24 cellular contexts compared by ENCODE assay signal in the genomic region with DNA sequence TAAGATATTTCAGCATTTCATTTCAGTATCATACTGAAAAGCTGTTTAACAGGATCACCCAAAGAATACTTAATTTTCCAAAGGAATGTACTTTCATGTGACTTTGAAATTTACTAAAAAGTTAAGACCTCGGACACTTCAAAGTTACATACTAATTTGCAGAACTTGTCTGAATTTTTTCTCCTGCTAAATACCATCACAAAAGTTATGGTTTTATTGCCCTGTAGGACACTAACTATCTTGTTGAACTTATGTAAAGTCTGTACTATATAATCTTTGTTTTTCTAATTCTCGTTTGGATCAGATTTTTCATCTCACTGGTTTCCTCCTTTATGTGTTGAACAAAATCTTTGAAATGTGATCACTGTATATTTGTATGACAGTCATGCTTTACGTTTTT. TPM values are rescaled to one million over a fixed set of nuclear protein-coding genes. Genes with fewer than 3 reads are reported as not detected.
DNase-seq lines count a peak whose midpoint lies in the region; ATAC-seq and TF ChIP-seq lines count a peak whose summit lies in the region.
"Had no signal": no experiment of that assay in that cellular context is flagged by ENCODE, and none has a peak within 500 bp of the region (broad histone marks: within the 10 kb centered on the region; RNA-seq: fewer than 3 reads in every experiment).

No MANE protein-coding gene starts in this region.

- peaks cover 33 to 38% of the 10 kb centered on the region in 2 experiments for H3K4me1 Mint-ChIP-seq in H9
- peaks cover 54% of the 10 kb centered on the region for H3K4me1 Mint-ChIP-seq in WTC11
- peaks cover 29% of the 10 kb centered on the region for H3K4me1 Mint-ChIP-seq in neural crest cell
- H3K4me1 Mint-ChIP-seq: CD14-positive monocyte; CD8-positive, alpha-beta memory T cell had no signal

- CTCF ChIA-PET in WTC11 (lab: Charles Lee) (no interaction called here), mammary epithelial cell (lab: Charles Lee; ENCODE audit: low non-redundant PET) (no interaction called here)

- ATAC-seq in WTC11 = no peak
- ATAC-seq in activated naive CD4-positive, alpha-beta T cell treated with anti-CD3 and anti-CD28 coated beads, Interleukin-2, amount 50 U/mL, for 72 hours = no peak
- ATAC-seq in HG02678 (IDR thresholded peaks at IDR 0.05; ENCODE audit: unreplicated experiment) = no peak
- ATAC-seq: A549, GM12878 had no signal

- H3K27me3 Mint-ChIP-seq in H9 (ENCODE audit: low read depth) = no peaks in the 10 kb centered on the region
- no peaks in the 10 kb centered on the region for H3K27me3 Mint-ChIP-seq in WTC11 (ENCODE audit: low read depth)
- H3K27me3 Mint-ChIP-seq in neural crest cell (ENCODE audit: low read depth) = no peaks in the 10 kb centered on the region
- H3K27me3 Mint-ChIP-seq: CD4-positive, alpha-beta T cell; CD8-positive, alpha-beta memory T cell had no signal

- peaks cover 4% of the 10 kb centered on the region for H3K23me2 ChIP-seq in H9 (ENCODE audit: insufficient read length, low read depth, low read length, poor library complexity, severe bottlenecking)

- no peak overlapping the region for H2BK5ac ChIP-seq in H9 (ENCODE audit: insufficient read length, low read length)

- TF ChIP-seq CTCF in H9 (conservative IDR thresholded peaks at IDR 0.05) (no peak), WTC11 (IDR thresholded peaks at IDR 0.05) (no peak), neural crest cell (conservative IDR thresholded peaks at IDR 0.05) (no peak), mammary epithelial cell (conservative IDR thresholded peaks at IDR 0.05 in 1 of 2, IDR thresholded peaks at IDR 0.05 in 1 of 2; ENCODE audit: extremely low read depth in 1 of 2, insufficient read depth in 1 of 2, low read depth in 1 of 2, low read length in 2 of 2) (no peak)

- H3K79me2 ChIP-seq in H9 (ENCODE audit: insufficient read depth, low read length) = peaks cover 16% of the 10 kb centered on the region; the same call in 1 of the 2 replicates
- H3K79me2 ChIP-seq in mammary epithelial cell (ENCODE audit: insufficient read depth, low read length) = no peaks in the 10 kb centered on the region

- no peak overlapping the region for H2BK15ac ChIP-seq in H9 (ENCODE audit: low read depth, low read length)

- H3K36me3 ChIP-seq in HUES6 (ENCODE audit: control insufficient read depth, insufficient read depth, low read length) = peaks cover 98% of the 10 kb centered on the region
- H3K36me3 ChIP-seq in mammary epithelial cell (ENCODE audit: insufficient read depth, low read length) = no peaks in the 10 kb centered on the region
- H3K36me3 ChIP-seq: BE2C; BLaER1 treated with 17β-estradiol and CSF1 and Interleukin-3, amounts not matched to agents 10 nM and 100 nM had no signal

- H3K4me1 ChIP-seq in H9 (ENCODE audit: insufficient read depth, low read length) (no peaks in the 10 kb centered on the region), HUES6 (ENCODE audit: control insufficient read depth, insufficient read depth, low read length) (peaks cover 15% of the 10 kb centered on the region), mammary epithelial cell (ENCODE audit: insufficient read depth, low read length) (no peaks in the 10 kb centered on the region)
- H3K4me1 ChIP-seq: A549; BE2C; BLaER1 treated with 17β-estradiol and CSF1 and Interleukin-3, amounts not matched to agents 10 nM and 100 nM had no signal

- WGBS in H9 (ENCODE audit: extremely low coverage, insufficient read length, low lambda C conversion rate) = no CpG with 5 or more reads among the region's 3 CpGs
- 80% methylated on average over 3 of the region's 3 CpGs for WGBS in mammary epithelial cell (ENCODE audit: low coverage, missing lambda C conversion rate)

- H3K14ac ChIP-seq in H9 (ENCODE audit: insufficient read depth, low read length) = no peak overlapping the region

- H3K18ac ChIP-seq in H9 (ENCODE audit: insufficient read length, low read depth, low read length) = no peak overlapping the region

- no peak overlapping the region for H4K91ac ChIP-seq in H9 (ENCODE audit: insufficient read length, low read depth, low read length)

- H2BK20ac ChIP-seq in H9 (ENCODE audit: low read depth, low read length, poor library complexity, severe bottlenecking) = no peak overlapping the region

- no peak overlapping the region for H2AK5ac ChIP-seq in H9 (ENCODE audit: insufficient read length, low read length)

- H3K4me3 ChIP-seq in HUES6 (ENCODE audit: low read depth, low read length) = peak overlapping the region; percentile 10; the same call in 1 of the 2 replicates
- no peak overlapping the region for H3K4me3 ChIP-seq in mammary epithelial cell (replicated peaks in 1 of 3; ENCODE audit: insufficient read depth in 1 of 3, low read depth in 2 of 3, low read length in 3 of 3)
- H3K4me3 ChIP-seq: A549; BLaER1 treated with 17β-estradiol and CSF1 and Interleukin-3, amounts not matched to agents 10 nM and 100 nM; GM12878; GM23248 had no signal

- no peak overlapping the region for H3K9ac ChIP-seq in H9 (ENCODE audit: extremely low read depth, insufficient read length, low read length)
- H3K9ac ChIP-seq in HUES6 (ENCODE audit: low read length) = no peak overlapping the region
- no peak overlapping the region for H3K9ac ChIP-seq in mammary epithelial cell (ENCODE audit: insufficient read depth, low read length)
- H3K9ac ChIP-seq: BLaER1 treated with 17β-estradiol and CSF1 and Interleukin-3, amounts not matched to agents 10 nM and 100 nM; GM23248 had no signal

- BruUV-seq in mammary epithelial cell (replicated peaks; lab: Mats Ljungman, UMichigan) = no TSS peak

- H3K56ac ChIP-seq in H9 (ENCODE audit: insufficient read length, low read depth, low read length) = no peak overlapping the region

- intact Hi-C loops in mammary epithelial cell (cut with micrococcal nuclease) = no loop called here

- H2BK120ac ChIP-seq in H9 (ENCODE audit: low read depth, low read length, poor library complexity, severe bottlenecking) = no peak overlapping the region

- H4K20me1 ChIP-seq in H9 (ENCODE audit: control insufficient read depth, insufficient read depth, insufficient read length) (no peaks in the 10 kb centered on the region), mammary epithelial cell (ENCODE audit: insufficient read depth, low read length) (no peaks in the 10 kb centered on the region)
- H4K20me1 ChIP-seq: BLaER1 treated with 17β-estradiol and CSF1 and Interleukin-3, amounts not matched to agents 10 nM and 100 nM had no signal

- H4K5ac ChIP-seq in H9 (ENCODE audit: insufficient read length, low read depth, low read length) = no peak overlapping the region

- H3K9me3 Mint-ChIP-seq in H9 (peaks cover 7 to 9% of the 10 kb centered on the region in 2 experiments; a peak in 4 of 5 replicates), WTC11 (peaks cover 3% of the 10 kb centered on the region; the same call in 1 of the 2 replicates), neural crest cell (no peaks in the 10 kb centered on the region)
- peaks cover 6 to 14% of the 10 kb centered on the region in 2 donors for H3K9me3 Mint-ChIP-seq in activated naive CD4-positive, alpha-beta T cell treated with anti-CD3 and anti-CD28 coated beads, Interleukin-2, amount 50 U/mL, for 72 hours

- dilution Hi-C loops in mammary epithelial cell (cut with HindIII; ENCODE audit: low sequenced_read_pairs) = no loop called here

- peaks cover 80 to 93% (median 86%) of the 10 kb centered on the region in 3 experiments for H3K36me3 Mint-ChIP-seq in H9 (ENCODE audit: insufficient read depth in 1 of 3, low read depth in 3 of 3)
- H3K36me3 Mint-ChIP-seq in WTC11 = peaks cover 51% of the 10 kb centered on the region
- no peaks in the 10 kb centered on the region for H3K36me3 Mint-ChIP-seq in neural crest cell (ENCODE audit: low read depth)
- no peaks in the 10 kb centered on the region for H3K36me3 Mint-ChIP-seq in activated naive CD4-positive, alpha-beta T cell treated with anti-CD3 and anti-CD28 coated beads, Interleukin-2, amount 50 U/mL, for 72 hours
- H3K36me3 Mint-ChIP-seq: CD14-positive monocyte; CD8-positive, alpha-beta memory T cell had no signal

- no peak overlapping the region for H3T11ph ChIP-seq in H9 (ENCODE audit: low read length)

- H3K79me1 ChIP-seq in H9 (ENCODE audit: insufficient read depth, low read depth, low read length, poor library complexity, severe bottlenecking) = peaks cover 3% of the 10 kb centered on the region

- no peak overlapping the region for H3K4me2 ChIP-seq in H9 (ENCODE audit: insufficient read depth, insufficient read length, low read length)
- no peak overlapping the region for H3K4me2 ChIP-seq in mammary epithelial cell (ENCODE audit: insufficient read depth, low read depth, low read length)
- H3K4me2 ChIP-seq: A549; BLaER1 treated with 17β-estradiol and CSF1 and Interleukin-3, amounts not matched to agents 10 nM and 100 nM had no signal

- DNase-seq in H9 = no peak
- no peak for DNase-seq in WTC11 (ENCODE audit: low spot score)
- DNase-seq in neural crest cell (ENCODE audit: low read depth, low spot score) = no peak
- no peak for DNase-seq in epidermal melanocyte (ENCODE audit: insufficient read length, low spot score)
- DNase-seq in activated naive CD4-positive, alpha-beta T cell treated with anti-CD3 and anti-CD28 coated beads, Interleukin-2, amount 50 U/mL, for 72 hours (ENCODE audit: low spot score in 2 of 2) = no peak
- DNase-seq in mammary epithelial cell = no peak
- DNase-seq: 8988T; ACHN; AML-193; BE2C; CD4-positive, alpha-beta T cell; CD8-positive, alpha-beta memory T cell; DMS 273 treated with DMSO at 0.1 percent for 48 hours; DMS79; EL; GDM1; GM23248; HCEC 1CT had no signal

- no peak overlapping the region for H2BK12ac ChIP-seq in H9 (ENCODE audit: insufficient read length, low read depth, low read length)

- H3K27ac ChIP-seq in H9 (ENCODE audit: insufficient read length, low read depth, low read length) = no peak overlapping the region
- H3K27ac ChIP-seq in HUES6 (ENCODE audit: low read depth, low read length) = no peak overlapping the region
- no peak overlapping the region for H3K27ac ChIP-seq in mammary epithelial cell (ENCODE audit: insufficient read depth, low read depth, low read length)
- H3K27ac ChIP-seq: A549; BLaER1 treated with 17β-estradiol and CSF1 and Interleukin-3, amounts not matched to agents 10 nM and 100 nM; GM23248 had no signal

- no peaks in the 10 kb centered on the region for H3K27me3 ChIP-seq in H9 (ENCODE audit: insufficient read depth, low read length)
- no peaks in the 10 kb centered on the region for H3K27me3 ChIP-seq in HUES6 (ENCODE audit: control insufficient read depth, insufficient read depth, low read length)
- no peaks in the 10 kb centered on the region for H3K27me3 ChIP-seq in mammary epithelial cell (ENCODE audit: insufficient read depth, low read length)
- H3K27me3 ChIP-seq: BE2C; BLaER1 treated with 17β-estradiol and CSF1 and Interleukin-3, amounts not matched to agents 10 nM and 100 nM had no signal

- in situ Hi-C loops in mammary epithelial cell (cut with MboI; ENCODE audit: low sequenced_read_pairs in 2 of 2) = no loop called here

- H3K4me3 Mint-ChIP-seq in H9 (no peak overlapping the region), WTC11 (peak overlapping the region; percentile 51), neural crest cell (no peak overlapping the region)
- H3K4me3 Mint-ChIP-seq: CD14-positive monocyte; CD4-positive, alpha-beta T cell; CD8-positive, alpha-beta memory T cell had no signal

- H2AFZ ChIP-seq in H9 (ENCODE audit: low read length) = no peak overlapping the region
- no peak overlapping the region for H2AFZ ChIP-seq in mammary epithelial cell (ENCODE audit: low read depth, low read length)
- H2AFZ ChIP-seq: GM23248 had no signal

- H3K27ac Mint-ChIP-seq in H9 = peak overlapping the region in 2 of 3 experiments; percentile 9 to 93; a peak in 2 of 7 replicates
- peak overlapping the region; percentile 87 for H3K27ac Mint-ChIP-seq in WTC11
- H3K27ac Mint-ChIP-seq in neural crest cell (ENCODE audit: unreplicated experiment) = peak overlapping the region; percentile 28
- no peak overlapping the region for H3K27ac Mint-ChIP-seq in activated naive CD4-positive, alpha-beta T cell treated with anti-CD3 and anti-CD28 coated beads, Interleukin-2, amount 50 U/mL, for 72 hours
- H3K27ac Mint-ChIP-seq: CD14-positive monocyte; CD4-positive, alpha-beta T cell; CD8-positive, alpha-beta memory T cell had no signal

- H4K8ac ChIP-seq in H9 (replicated peaks; ENCODE audit: insufficient read length, low read depth, low read length) = no peak overlapping the region

- no peak overlapping the region for H3K4ac ChIP-seq in H9 (ENCODE audit: low read depth, low read length)

- POLR2A ChIA-PET in WTC11 (lab: Charles Lee) = no interaction called here

- no peaks in the 10 kb centered on the region for H3K9me3 ChIP-seq in H9 (ENCODE audit: control insufficient read depth, low read depth, low read length)
- no peaks in the 10 kb centered on the region for H3K9me3 ChIP-seq in HUES6 (ENCODE audit: control insufficient read depth, insufficient read depth, low read depth, low read length)
- H3K9me3 ChIP-seq in mammary epithelial cell (replicated peaks; ENCODE audit: insufficient read depth, low read length) = no peaks in the 10 kb centered on the region
- H3K9me3 ChIP-seq: A549; BE2C; BLaER1 treated with 17β-estradiol and CSF1 and Interleukin-3, amounts not matched to agents 10 nM and 100 nM had no signal

- no peak overlapping the region for H3K23ac ChIP-seq in H9 (ENCODE audit: insufficient read length, low read depth, low read length)

RNA-seq across cellular contexts. Expression of a gene that starts 37.2 kb away (rescaled TPM):
- total RNA-seq in H9 (2021) = 19.4 and 21.8 TPM in 2 replicates
- 24.6 to 26.8 TPM (median 25.5 TPM) in 3 replicates for total RNA-seq in WTC11 (2021)
- total RNA-seq in neural crest cell = 1.3 TPM in 2 replicates
- total RNA-seq in activated naive CD4-positive, alpha-beta T cell treated with anti-CD3 and anti-CD28 coated beads, Interleukin-2, amount 50 U/mL, for 72 hours = not detected
- not detected for total RNA-seq in mammary epithelial cell
- polyA plus RNA-seq in mammary epithelial cell = not detected
- not detected for polyA minus RNA-seq in mammary epithelial cell
- total RNA-seq: CD4-positive, alpha-beta T cell; CD8-positive, alpha-beta memory T cell; GM12878; GM23248 had no signal
- polyA plus RNA-seq: A549; CD14-positive monocyte; CD8-positive, alpha-beta memory T cell; GM12878; GM23248 had no signal

Comparison
In these comparisons a context has a peak if more than half of its experiments do, and no peak if none do; other contexts are left out.
1. H3K27ac Mint-ChIP-seq: peak in H9 (2 of 3), WTC11 (single experiment) and neural crest cell (single experiment); none in activated naive CD4-positive, alpha-beta T cell treated with anti-CD3 and anti-CD28 coated beads, Interleukin-2, amount 50 U/mL, for 72 hours (0 of 2).